In genomic region chr11:45610627-45611026, GRCh38 we compare ENCODE assay signal across 18 cellular contexts. TPM values are rescaled to one million over a fixed set of nuclear protein-coding genes. Genes with fewer than 3 reads are reported as not detected.
"Had no signal": no experiment of that assay in that cellular context is flagged by ENCODE, and none has a peak within 500 bp of the region (broad histone marks: within the 10 kb centered on the region; RNA-seq: fewer than 3 reads in every experiment).

No MANE protein-coding gene starts in this region.

- H3K27ac Mint-ChIP-seq: activated B cell treated with CpG ODN at 0.5 μM for 24 hours; activated naive CD8-positive, alpha-beta T cell treated with anti-CD3 and anti-CD28 coated beads for 36 hours; activated T-helper 1 cell treated with anti-CD3 and anti-CD28 coated beads, Interleukin-12 subunit alpha, Interleukin-12 subunit beta, Interleukin-2, Interleukin-4 antibody, amounts not matched to agents 30 ng/mL and 10 ng/mL and 1 ng/mL, durations not matched to agents 14 hours and 24 hours and 36 hours; naive thymus-derived CD4-positive, alpha-beta T cell; stimulated activated naive B cell treated with anti-CD40 and anti-IgM and Interleukin-4, amounts not matched to agents 10 μg/mL and 1 μg/mL and 100 μg/mL, for 72 hours; T-helper 17 cell had no signal

- H3K36me3 ChIP-seq: colonic mucosa, transverse colon had no signal

- H3K4me3 Mint-ChIP-seq: activated B cell treated with CpG ODN at 0.5 μM for 24 hours; activated naive CD8-positive, alpha-beta T cell treated with anti-CD3 and anti-CD28 coated beads for 36 hours; activated T-helper 1 cell treated with anti-CD3 and anti-CD28 coated beads, Interleukin-12 subunit alpha, Interleukin-12 subunit beta, Interleukin-2, Interleukin-4 antibody, amounts not matched to agents 30 ng/mL and 10 ng/mL and 1 ng/mL, durations not matched to agents 14 hours and 24 hours and 36 hours; naive thymus-derived CD4-positive, alpha-beta T cell; stimulated activated naive B cell treated with anti-CD40 and anti-IgM and Interleukin-4, amounts not matched to agents 10 μg/mL and 1 μg/mL and 100 μg/mL, for 72 hours; T-helper 17 cell had no signal

- H3K9me3 ChIP-seq: body of pancreas, colonic mucosa, mucosa of descending colon, transverse colon had no signal

- ATAC-seq: body of pancreas; esophagus mucosa; mucosa of descending colon; naive thymus-derived CD4-positive, alpha-beta T cell; stimulated activated naive B cell treated with anti-CD40 and anti-IgM and Interleukin-4, amounts not matched to agents 10 μg/mL and 1 μg/mL and 100 μg/mL, for 72 hours; T-helper 17 cell had no signal

- DNase-seq: activated B cell treated with CpG ODN at 0.5 μM for 24 hours; activated CD4-positive, alpha-beta T cell treated with anti-CD3 and anti-CD28 coated beads for 48 hours; activated naive CD8-positive, alpha-beta T cell treated with anti-CD3 and anti-CD28 coated beads for 36 hours; amygdala; body of pancreas; central memory CD4-positive, alpha-beta T cell; colonic mucosa; left cardiac atrium; mucosa of descending colon; naive thymus-derived CD4-positive, alpha-beta T cell; posterior cingulate gyrus; stimulated activated CD4-positive, alpha-beta T cell treated with anti-CD3 and anti-CD28 coated beads, Interleukin-15, amount 100 ng/mL, for 24 hours; stimulated activated CD4-positive, alpha-beta T cell treated with anti-CD3 and anti-CD28 coated beads, Interleukin-4, amount 100 ng/mL, for 1 hour; stimulated activated naive B cell treated with anti-CD40 and anti-IgM and Interleukin-4, amounts not matched to agents 10 μg/mL and 1 μg/mL and 100 μg/mL, for 72 hours; T-helper 17 cell; transverse colon had no signal

- H3K36me3 Mint-ChIP-seq: activated naive CD8-positive, alpha-beta T cell treated with anti-CD3 and anti-CD28 coated beads for 36 hours; naive thymus-derived CD4-positive, alpha-beta T cell; stimulated activated naive B cell treated with anti-CD40 and anti-IgM and Interleukin-4, amounts not matched to agents 10 μg/mL and 1 μg/mL and 100 μg/mL, for 72 hours had no signal

- H3K4me1 Mint-ChIP-seq: activated B cell treated with CpG ODN at 0.5 μM for 24 hours; activated naive CD8-positive, alpha-beta T cell treated with anti-CD3 and anti-CD28 coated beads for 36 hours; naive thymus-derived CD4-positive, alpha-beta T cell; stimulated activated naive B cell treated with anti-CD40 and anti-IgM and Interleukin-4, amounts not matched to agents 10 μg/mL and 1 μg/mL and 100 μg/mL, for 72 hours; T-helper 17 cell had no signal

- H3K27me3 ChIP-seq: body of pancreas, colonic mucosa, transverse colon had no signal

- H3K9me3 Mint-ChIP-seq: activated B cell treated with CpG ODN at 0.5 μM for 24 hours; activated naive CD8-positive, alpha-beta T cell treated with anti-CD3 and anti-CD28 coated beads for 36 hours; activated T-helper 1 cell treated with anti-CD3 and anti-CD28 coated beads, Interleukin-12 subunit alpha, Interleukin-12 subunit beta, Interleukin-2, Interleukin-4 antibody, amounts not matched to agents 30 ng/mL and 10 ng/mL and 1 ng/mL, durations not matched to agents 14 hours and 24 hours and 36 hours had no signal

- H3K4me1 ChIP-seq: body of pancreas, colonic mucosa, transverse colon had no signal

- H3K27ac ChIP-seq: body of pancreas, colonic mucosa, transverse colon had no signal

- H3K4me3 ChIP-seq: body of pancreas, colonic mucosa, mucosa of descending colon, transverse colon had no signal

RNA-seq across cellular contexts. Expression of gene CHST1, which starts 54.8 kb away (rescaled TPM):
- total RNA-seq: activated B cell treated with CpG ODN at 0.5 μM for 24 hours; activated naive CD8-positive, alpha-beta T cell treated with anti-CD3 and anti-CD28 coated beads for 36 hours; naive thymus-derived CD4-positive, alpha-beta T cell; T-helper 17 cell had no signal
- polyA plus RNA-seq: naive thymus-derived CD4-positive, alpha-beta T cell had no signal
